In the genomic region with DNA sequence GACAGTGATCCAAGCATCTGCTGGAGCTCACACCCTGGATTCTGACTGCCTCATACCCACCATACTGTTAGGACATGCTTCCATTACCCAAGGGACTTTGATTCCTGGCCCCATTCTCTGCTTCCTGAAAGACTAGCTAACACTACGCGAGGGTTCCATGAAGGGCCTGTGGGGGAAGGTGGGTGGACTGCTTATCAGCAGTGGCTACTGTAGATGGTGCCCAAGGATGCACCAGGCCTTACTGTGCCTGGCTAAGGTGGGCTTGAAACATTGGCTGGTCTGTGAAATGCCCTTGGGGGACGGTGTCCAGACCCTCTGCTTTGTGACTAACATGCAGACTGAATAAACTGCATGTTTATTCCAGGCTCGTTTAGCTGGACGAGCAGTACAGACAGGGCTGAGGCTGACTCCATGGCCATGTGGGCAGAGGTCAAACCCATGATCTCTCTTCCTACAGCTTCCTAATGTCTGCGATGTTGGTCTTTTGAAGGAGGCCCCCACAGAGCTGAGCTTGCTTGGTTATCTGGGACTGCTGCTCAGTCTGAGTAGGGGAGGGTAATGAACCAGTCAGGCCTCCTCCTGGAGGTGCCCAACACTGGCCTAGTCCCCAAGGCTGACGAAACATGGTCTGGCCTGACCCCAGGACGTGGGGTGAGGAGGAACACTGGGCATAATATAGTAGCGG, we compare ENCODE assay signal across 26 cellular contexts. TPM values are rescaled to one million over a fixed set of nuclear protein-coding genes. Genes with fewer than 3 reads are reported as not detected.
A peak's percentile ranks its signal among the peaks of the same experiment; 100 is the strongest.
DNase-seq lines count a peak whose midpoint lies in the region; ATAC-seq, FAIRE-seq and TF ChIP-seq lines count a peak whose summit lies in the region.
"Had no signal": no experiment of that assay in that cellular context is flagged by ENCODE, and none has a peak within 500 bp of the region (broad histone marks: within the 10 kb centered on the region; RNA-seq: fewer than 3 reads in every experiment).

No MANE protein-coding gene starts in this region.

- H3K9me3 ChIP-seq in BE2C (no peaks in the 10 kb centered on the region), kidney (ENCODE audit: control insufficient read depth in 1 of 2, low read length in 2 of 2) (no peaks in the 10 kb centered on the region)
- H3K9me3 ChIP-seq: BLaER1, Caco-2, HAP-1, SJCRH30 had no signal

- TF ChIP-seq CTCF in BE2C (IDR thresholded peaks at IDR 0.05; ENCODE audit: low read depth, low read length) = no peak
- TF ChIP-seq CTCF in CD14-positive monocyte (IDR thresholded peaks at IDR 0.05) = no peak
- TF ChIP-seq CTCF in kidney (IDR thresholded peaks at IDR 0.05; ENCODE audit: borderline replicate concordance, extremely low read depth, insufficient read depth) = no peak
- TF ChIP-seq CTCF in osteocyte (IDR thresholded peaks at IDR 0.05) = no peak

- H3K27ac ChIP-seq in kidney (ENCODE audit: low read depth in 2 of 2, low read length in 2 of 2) = no peak overlapping the region
- H3K27ac ChIP-seq: BLaER1, GM23248, HL-60, SJCRH30 had no signal

- no peaks in the 10 kb centered on the region for H3K27me3 ChIP-seq in BE2C
- H3K27me3 ChIP-seq: BLaER1, SJCRH30 had no signal

- H3K4me1 Mint-ChIP-seq in CD14-positive monocyte (peaks cover 3% of the 10 kb centered on the region), osteocyte (ENCODE audit: unreplicated experiment) (no peaks in the 10 kb centered on the region)
- H3K4me1 Mint-ChIP-seq: CD4-positive, alpha-beta memory T cell had no signal

- H3K9ac ChIP-seq in kidney (ENCODE audit: low read length in 2 of 2) = no peak overlapping the region
- H3K9ac ChIP-seq: BLaER1, GM23248 had no signal

- H3K36me3 ChIP-seq in BE2C = peaks cover 62% of the 10 kb centered on the region
- H3K36me3 ChIP-seq in kidney (ENCODE audit: control insufficient read depth in 1 of 2, insufficient read depth in 2 of 2, low read length in 2 of 2) = peaks cover 4 to 22% of the 10 kb centered on the region in 2 donors
- H3K36me3 ChIP-seq: SJCRH30 had no signal

- DNase-seq in BE2C (peak; percentile 63), CD14-positive monocyte (ENCODE audit: low spot score) (no peak), kidney (peak; percentile 8), osteocyte (ENCODE audit: extremely low spot score, unreplicated experiment) (peak; percentile 42), GDM1 (lab: John Stamatoyannopoulos, UW) (no peak)
- DNase-seq in stimulated activated CD4-positive, alpha-beta T cell treated with anti-CD3 and anti-CD28 coated beads, Interleukin-4, amount 100 ng/mL, for 1 hour = no peak
- DNase-seq: CD4-positive, alpha-beta memory T cell; DMS 273 treated with DMSO at 0.1 percent for 48 hours; DMS79 treated with DMSO at 0.1 percent for 48 hours; GM23248; KG1; NCI-H1092; NCI-H1436 treated with DMSO at 0.1 percent for 48 hours; NCI-H1930; NCI-H226; NCI-H510A treated with DMSO at 0.1 percent for 48 hours; NCI-H748 treated with DMSO at 0.1 percent for 48 hours; SJCRH30 had no signal

- no peak for ATAC-seq in HG02588 (IDR thresholded peaks at IDR 0.05; ENCODE audit: unreplicated experiment)
- ATAC-seq: GM12878, HepG2 had no signal

- H3K4me1 ChIP-seq in BE2C (peaks cover 8% of the 10 kb centered on the region), kidney (ENCODE audit: control insufficient read depth in 1 of 2, insufficient read depth in 1 of 2, low read depth in 1 of 2, low read length in 2 of 2) (no peaks in the 10 kb centered on the region)
- H3K4me1 ChIP-seq: Caco-2, HAP-1, SJCRH30 had no signal

- H3K4me3 Mint-ChIP-seq in CD14-positive monocyte (no peak overlapping the region), osteocyte (ENCODE audit: unreplicated experiment) (no peak overlapping the region)
- H3K4me3 Mint-ChIP-seq: CD4-positive, alpha-beta memory T cell had no signal

- peaks cover 46 to 60% of the 10 kb centered on the region in 2 donors for H3K36me3 Mint-ChIP-seq in CD14-positive monocyte
- peaks cover 10% of the 10 kb centered on the region for H3K36me3 Mint-ChIP-seq in osteocyte (ENCODE audit: unreplicated experiment)

- intact Hi-C loops in CD14-positive monocyte (cut with micrococcal nuclease) = loop anchor here in 1 of 2 donors (10.0 kb wide), 1 partner anchor 133 kb away; no protein-coding TSS in a partner anchor
- intact Hi-C loops in kidney (cut with DNase I) = no loop called here

- H3K4me3 ChIP-seq in BE2C (ENCODE audit: low read depth, low read length) = no peak overlapping the region
- H3K4me3 ChIP-seq in kidney (ENCODE audit: low read length in 2 of 2) = no peak overlapping the region
- H3K4me3 ChIP-seq: BLaER1, GM12878, GM23248, HAP-1, SJCRH30 had no signal

- H3K9me3 Mint-ChIP-seq in CD14-positive monocyte (no peaks in the 10 kb centered on the region), osteocyte (ENCODE audit: unreplicated experiment) (no peaks in the 10 kb centered on the region)
- H3K9me3 Mint-ChIP-seq: CD4-positive, alpha-beta memory T cell had no signal

- no peak for FAIRE-seq in kidney (lab: Jason Lieb, UNC)
- FAIRE-seq: GM12878, HepG2 had no signal

- H3K27ac Mint-ChIP-seq in CD14-positive monocyte (peak overlapping the region in 5 of 7 donors; percentile 53 to 71 (median 66)), osteocyte (ENCODE audit: unreplicated experiment) (no peak overlapping the region)
- H3K27ac Mint-ChIP-seq: CD4-positive, alpha-beta memory T cell had no signal

- H3K27me3 Mint-ChIP-seq in CD14-positive monocyte (ENCODE audit: low read depth in 3 of 3) (peaks cover 2 to 4% (median 2%) of the 10 kb centered on the region in 3 donors), osteocyte (ENCODE audit: unreplicated experiment) (no peaks in the 10 kb centered on the region)

RNA-seq across cellular contexts. Expression of gene PHOX2A, which starts 48.3 kb away (rescaled TPM):
- 419 TPM for polyA plus RNA-seq in BE2C (2012; ENCODE audit: insufficient read depth, insufficient read length, low read depth)
- polyA plus RNA-seq in CD14-positive monocyte = not detected
- total RNA-seq in kidney = not detected
- polyA plus RNA-seq in kidney (ENCODE audit: insufficient read depth, low read depth, low replicate concordance) = not detected
- total RNA-seq in osteocyte = not detected in 2 replicates
- total RNA-seq: Caco-2; CD4-positive, alpha-beta memory T cell; GM12878; GM23248; HepG2; HT-29; SJCRH30 had no signal
- polyA plus RNA-seq: CD4-positive, alpha-beta memory T cell; GM12878; GM23248; HepG2 had no signal

Comparison
In these comparisons a context has a peak if more than half of its experiments do, and no peak if none do; other contexts are left out.
1. DNase-seq: peak in BE2C (single experiment), kidney (single experiment) and osteocyte (single experiment); none in CD14-positive monocyte (single experiment), stimulated activated CD4-positive, alpha-beta T cell treated with anti-CD3 and anti-CD28 coated beads, Interleukin-4, amount 100 ng/mL, for 1 hour (single experiment) and GDM1 (single experiment).